Comparison of ENCODE assay signal across 26 cellular contexts in the genomic region with DNA sequence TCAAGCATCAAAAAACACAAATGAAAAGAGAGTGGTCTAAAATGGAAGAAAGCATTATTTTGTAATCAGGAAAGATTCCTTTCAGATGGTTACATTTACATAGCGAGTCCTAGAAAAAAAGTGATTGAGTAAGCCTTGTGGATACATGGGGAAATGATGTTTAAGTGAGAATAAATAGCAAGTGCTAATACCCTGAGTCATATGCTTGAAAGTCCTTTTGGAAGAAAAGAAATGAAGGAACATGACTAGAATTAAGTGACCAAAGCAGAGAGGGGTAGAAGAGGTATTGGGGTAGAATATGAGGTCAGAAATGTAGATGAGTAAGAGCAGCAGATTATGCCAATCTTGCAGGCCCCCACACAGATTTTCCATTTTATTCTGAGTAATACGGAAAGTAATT.
"Had no signal": no experiment of that assay in that cellular context is flagged by ENCODE, and none has a peak within 500 bp of the region (broad histone marks: within the 10 kb centered on the region; RNA-seq: fewer than 3 reads in every experiment).

No MANE protein-coding gene starts in this region.

- H3K27ac ChIP-seq: epithelial cell of prostate, esophagus squamous epithelium, gastrocnemius medialis, neural progenitor cell, thyroid gland, upper lobe of left lung, vagina had no signal

- H3K9me3 Mint-ChIP-seq: activated CD4-positive, alpha-beta T cell treated with anti-CD3 and anti-CD28 coated beads, Interleukin-2, amount 10 ng/mL, durations not matched to agents 7 days and 5 days; neural progenitor cell had no signal

- H3K9ac ChIP-seq: neural progenitor cell had no signal

- DNase-seq: activated CD4-positive, alpha-beta T cell treated with anti-CD3 and anti-CD28 coated beads for 1 hour; activated CD4-positive, alpha-beta T cell treated with anti-CD3 and anti-CD28 coated beads, Interleukin-2, amount 10 ng/mL, durations not matched to agents 7 days and 5 days; activated CD8-positive, alpha-beta memory T cell treated with anti-CD3 and anti-CD28 coated beads, Interleukin-2, amount 10 ng/mL, durations not matched to agents 7 days and 5 days; activated CD8-positive, alpha-beta T cell treated with anti-CD3 and anti-CD28 coated beads for 36 hours; activated effector memory CD4-positive, alpha-beta T cell treated with Interleukin-2 at 50 U/mL for 16 hours; activated naive CD4-positive, alpha-beta T cell treated with Interleukin-2 at 50 U/mL for 16 hours; dermis blood vessel endothelial cell; effector CD4-positive, alpha-beta T cell; esophagus squamous epithelium; gastrocnemius medialis; glutamatergic neuron; kidney; left colon; naive thymus-derived CD8-positive, alpha-beta T cell; right cardiac atrium; T-helper 2 cell; thyroid gland; upper lobe of left lung had no signal

- H3K4me3 Mint-ChIP-seq: activated CD4-positive, alpha-beta T cell treated with anti-CD3 and anti-CD28 coated beads, Interleukin-2, amount 10 ng/mL, durations not matched to agents 7 days and 5 days; activated CD8-positive, alpha-beta memory T cell treated with anti-CD3 and anti-CD28 coated beads, Interleukin-2, amount 10 ng/mL, durations not matched to agents 7 days and 5 days; activated CD8-positive, alpha-beta T cell treated with anti-CD3 and anti-CD28 coated beads for 36 hours; activated naive CD8-positive, alpha-beta T cell; central memory CD8-positive, alpha-beta T cell; naive thymus-derived CD8-positive, alpha-beta T cell; neural progenitor cell; stimulated activated naive CD8-positive, alpha-beta T cell treated with anti-CD3 and anti-CD28 coated beads, Interleukin-15, Interleukin-2, amounts not matched to agents 100 ng/mL and 50 ng/mL, for 24 hours; WTC11 had no signal

- H3K4me1 Mint-ChIP-seq: activated CD4-positive, alpha-beta T cell treated with anti-CD3 and anti-CD28 coated beads, Interleukin-2, amount 10 ng/mL, durations not matched to agents 7 days and 5 days; activated CD8-positive, alpha-beta memory T cell treated with anti-CD3 and anti-CD28 coated beads, Interleukin-2, amount 10 ng/mL, durations not matched to agents 7 days and 5 days; central memory CD8-positive, alpha-beta T cell; naive thymus-derived CD8-positive, alpha-beta T cell; neural progenitor cell had no signal

- H3K36me3 ChIP-seq: esophagus squamous epithelium, gastrocnemius medialis, neural progenitor cell, thyroid gland, upper lobe of left lung, vagina had no signal

- FAIRE-seq: colon, kidney had no signal

- H3K27ac Mint-ChIP-seq: activated CD4-positive, alpha-beta T cell treated with anti-CD3 and anti-CD28 coated beads, Interleukin-2, amount 10 ng/mL, durations not matched to agents 7 days and 5 days; activated CD8-positive, alpha-beta memory T cell treated with anti-CD3 and anti-CD28 coated beads, Interleukin-2, amount 10 ng/mL, durations not matched to agents 7 days and 5 days; activated CD8-positive, alpha-beta T cell treated with anti-CD3 and anti-CD28 coated beads for 36 hours; activated naive CD8-positive, alpha-beta T cell; naive thymus-derived CD8-positive, alpha-beta T cell; neural progenitor cell; stimulated activated naive CD8-positive, alpha-beta T cell treated with anti-CD3 and anti-CD28 coated beads, Interleukin-15, Interleukin-2, amounts not matched to agents 100 ng/mL and 50 ng/mL, for 24 hours; WTC11 had no signal

- H3K4me1 ChIP-seq: esophagus squamous epithelium, gastrocnemius medialis, neural progenitor cell, thyroid gland, upper lobe of left lung, vagina had no signal

- H3K27me3 ChIP-seq: esophagus squamous epithelium, gastrocnemius medialis, neural progenitor cell, thyroid gland, upper lobe of left lung, vagina had no signal

- H3K9me3 ChIP-seq: esophagus squamous epithelium, gastrocnemius medialis, thyroid gland, upper lobe of left lung, vagina had no signal

- H3K4me3 ChIP-seq: esophagus squamous epithelium, gastrocnemius medialis, neural progenitor cell, thyroid gland, upper lobe of left lung, vagina had no signal

- H3K4me2 ChIP-seq: neural progenitor cell had no signal

- H3K27me3 Mint-ChIP-seq: activated CD4-positive, alpha-beta T cell treated with anti-CD3 and anti-CD28 coated beads, Interleukin-2, amount 10 ng/mL, durations not matched to agents 7 days and 5 days; activated CD8-positive, alpha-beta memory T cell treated with anti-CD3 and anti-CD28 coated beads, Interleukin-2, amount 10 ng/mL, durations not matched to agents 7 days and 5 days; activated CD8-positive, alpha-beta T cell treated with anti-CD3 and anti-CD28 coated beads for 36 hours; activated naive CD8-positive, alpha-beta T cell; central memory CD8-positive, alpha-beta T cell; naive thymus-derived CD8-positive, alpha-beta T cell; stimulated activated naive CD8-positive, alpha-beta T cell treated with anti-CD3 and anti-CD28 coated beads, Interleukin-15, Interleukin-2, amounts not matched to agents 100 ng/mL and 50 ng/mL, for 24 hours had no signal

- H3K36me3 Mint-ChIP-seq: activated CD8-positive, alpha-beta memory T cell treated with anti-CD3 and anti-CD28 coated beads, Interleukin-2, amount 10 ng/mL, durations not matched to agents 7 days and 5 days; activated naive CD8-positive, alpha-beta T cell; neural progenitor cell; WTC11 had no signal
